ENCODE assay signal across 1 cellular context in the genomic region with DNA sequence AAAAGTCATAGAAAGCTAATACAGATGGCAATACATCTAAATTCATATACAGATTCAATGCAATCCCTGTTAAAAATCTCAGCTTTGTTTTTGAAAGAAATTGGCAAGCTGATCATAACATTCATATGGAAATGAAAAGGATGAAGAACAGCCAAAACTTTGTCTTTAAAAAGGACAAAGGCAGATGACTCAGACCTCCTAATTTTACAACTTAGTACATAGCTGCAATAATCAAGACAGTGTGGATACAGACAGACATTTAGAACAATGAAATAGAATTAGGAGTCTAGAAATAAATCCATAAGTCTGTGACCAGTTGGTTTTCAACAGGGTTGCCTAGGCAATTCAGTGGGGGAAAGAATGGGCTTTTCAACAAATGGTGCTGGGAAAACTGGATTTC.
A peak's percentile ranks its signal among the peaks of the same experiment; 100 is the strongest.
TF ChIP-seq lines count a peak whose summit lies in the region.

No MANE protein-coding gene starts in this region.

TF ChIP-seq in SK-N-SH, 30 proteins besides CTCF, POLR2A, EP300 and RAD21 (continued from another document):
- TF ChIP-seq, protein P1, sequence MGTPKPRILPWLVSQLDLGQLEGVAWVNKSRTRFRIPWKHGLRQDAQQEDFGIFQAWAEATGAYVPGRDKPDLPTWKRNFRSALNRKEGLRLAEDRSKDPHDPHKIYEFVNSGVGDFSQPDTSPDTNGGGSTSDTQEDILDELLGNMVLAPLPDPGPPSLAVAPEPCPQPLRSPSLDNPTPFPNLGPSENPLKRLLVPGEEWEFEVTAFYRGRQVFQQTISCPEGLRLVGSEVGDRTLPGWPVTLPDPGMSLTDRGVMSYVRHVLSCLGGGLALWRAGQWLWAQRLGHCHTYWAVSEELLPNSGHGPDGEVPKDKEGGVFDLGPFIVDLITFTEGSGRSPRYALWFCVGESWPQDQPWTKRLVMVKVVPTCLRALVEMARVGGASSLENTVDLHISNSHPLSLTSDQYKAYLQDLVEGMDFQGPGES (IDR thresholded peaks at IDR 0.05; ENCODE audit: low read depth, low read length) = no peak
- no peak for TF ChIP-seq RCOR1 (IDR thresholded peaks at IDR 0.05; ENCODE audit: low read length)
- no peak for TF ChIP-seq FOXJ3 (CRISPR knock-in tag; IDR thresholded peaks at IDR 0.05)
- TF ChIP-seq MXI1 (IDR thresholded peaks at IDR 0.05; ENCODE audit: low read depth, low read length) = no peak
- no peak for TF ChIP-seq CHD2 (IDR thresholded peaks at IDR 0.05; ENCODE audit: low read length, partially characterized antibody)
- TF ChIP-seq GABPA (IDR thresholded peaks at IDR 0.05; ENCODE audit: low read depth) = no peak
- TF ChIP-seq NFIC (IDR thresholded peaks at IDR 0.05; ENCODE audit: borderline replicate concordance) = peak; percentile 33; the same call in 1 of the 2 replicates
- no peak for TF ChIP-seq TEAD4 (IDR thresholded peaks at IDR 0.05; ENCODE audit: borderline replicate concordance, insufficient read depth)
- TF ChIP-seq TCF12 (IDR thresholded peaks at IDR 0.05) = peak; percentile 79
- TF ChIP-seq, protein P2, sequence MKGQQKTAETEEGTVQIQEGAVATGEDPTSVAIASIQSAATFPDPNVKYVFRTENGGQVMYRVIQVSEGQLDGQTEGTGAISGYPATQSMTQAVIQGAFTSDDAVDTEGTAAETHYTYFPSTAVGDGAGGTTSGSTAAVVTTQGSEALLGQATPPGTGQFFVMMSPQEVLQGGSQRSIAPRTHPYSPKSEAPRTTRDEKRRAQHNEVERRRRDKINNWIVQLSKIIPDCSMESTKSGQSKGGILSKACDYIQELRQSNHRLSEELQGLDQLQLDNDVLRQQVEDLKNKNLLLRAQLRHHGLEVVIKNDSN (IDR thresholded peaks at IDR 0.05; ENCODE audit: borderline replicate concordance, low read depth) = no peak
- TF ChIP-seq, protein P3, sequence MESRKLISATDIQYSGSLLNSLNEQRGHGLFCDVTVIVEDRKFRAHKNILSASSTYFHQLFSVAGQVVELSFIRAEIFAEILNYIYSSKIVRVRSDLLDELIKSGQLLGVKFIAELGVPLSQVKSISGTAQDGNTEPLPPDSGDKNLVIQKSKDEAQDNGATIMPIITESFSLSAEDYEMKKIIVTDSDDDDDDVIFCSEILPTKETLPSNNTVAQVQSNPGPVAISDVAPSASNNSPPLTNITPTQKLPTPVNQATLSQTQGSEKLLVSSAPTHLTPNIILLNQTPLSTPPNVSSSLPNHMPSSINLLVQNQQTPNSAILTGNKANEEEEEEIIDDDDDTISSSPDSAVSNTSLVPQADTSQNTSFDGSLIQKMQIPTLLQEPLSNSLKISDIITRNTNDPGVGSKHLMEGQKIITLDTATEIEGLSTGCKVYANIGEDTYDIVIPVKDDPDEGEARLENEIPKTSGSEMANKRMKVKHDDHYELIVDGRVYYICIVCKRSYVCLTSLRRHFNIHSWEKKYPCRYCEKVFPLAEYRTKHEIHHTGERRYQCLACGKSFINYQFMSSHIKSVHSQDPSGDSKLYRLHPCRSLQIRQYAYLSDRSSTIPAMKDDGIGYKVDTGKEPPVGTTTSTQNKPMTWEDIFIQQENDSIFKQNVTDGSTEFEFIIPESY (IDR thresholded peaks at IDR 0.05; ENCODE audit: borderline replicate concordance, low read depth) = no peak
- TF ChIP-seq JUND (IDR thresholded peaks at IDR 0.05) = peak; percentile 30; the same call in 1 of the 2 replicates
- no peak for TF ChIP-seq EZH2phosphoT487 (IDR thresholded peaks at IDR 0.05; ENCODE audit: borderline replicate concordance, low read depth)
- TF ChIP-seq SIN3A (IDR thresholded peaks at IDR 0.05; ENCODE audit: borderline replicate concordance, low read depth, low read length) = no peak
- no peak for TF ChIP-seq RXRA (IDR thresholded peaks at IDR 0.05; ENCODE audit: borderline replicate concordance, low read depth)
- TF ChIP-seq FOSL2 (IDR thresholded peaks at IDR 0.05; ENCODE audit: borderline replicate concordance, low read depth) = peak; percentile 48; the same call in 1 of the 2 replicates
- 0 out of 2 replicates have a peak, but pooled peaks have one; percentile 12 for TF ChIP-seq MEF2A (IDR thresholded peaks at IDR 0.05; ENCODE audit: borderline replicate concordance, low read depth)
- no peak for TF ChIP-seq POLR2AphosphoS5 (IDR thresholded peaks at IDR 0.05; ENCODE audit: low read depth, low read length)
- no peak for TF ChIP-seq GATA2 (CRISPR knock-in tag; IDR thresholded peaks at IDR 0.05)
- no peak for TF ChIP-seq YY1 (IDR thresholded peaks at IDR 0.05; ENCODE audit: low read depth)
- no peak for TF ChIP-seq NRF1 (IDR thresholded peaks at IDR 0.05; ENCODE audit: low read depth, low read length)
- TF ChIP-seq SMC3 (IDR thresholded peaks at IDR 0.05; ENCODE audit: low read depth, low read length) = no peak
- TF ChIP-seq, protein P4, sequence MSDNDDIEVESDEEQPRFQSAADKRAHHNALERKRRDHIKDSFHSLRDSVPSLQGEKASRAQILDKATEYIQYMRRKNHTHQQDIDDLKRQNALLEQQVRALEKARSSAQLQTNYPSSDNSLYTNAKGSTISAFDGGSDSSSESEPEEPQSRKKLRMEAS (IDR thresholded peaks at IDR 0.05; ENCODE audit: low read depth) = no peak
- TF ChIP-seq TAF1 (IDR thresholded peaks at IDR 0.05; ENCODE audit: borderline replicate concordance, low read depth, low read length) = no peak
- TF ChIP-seq, protein P5, sequence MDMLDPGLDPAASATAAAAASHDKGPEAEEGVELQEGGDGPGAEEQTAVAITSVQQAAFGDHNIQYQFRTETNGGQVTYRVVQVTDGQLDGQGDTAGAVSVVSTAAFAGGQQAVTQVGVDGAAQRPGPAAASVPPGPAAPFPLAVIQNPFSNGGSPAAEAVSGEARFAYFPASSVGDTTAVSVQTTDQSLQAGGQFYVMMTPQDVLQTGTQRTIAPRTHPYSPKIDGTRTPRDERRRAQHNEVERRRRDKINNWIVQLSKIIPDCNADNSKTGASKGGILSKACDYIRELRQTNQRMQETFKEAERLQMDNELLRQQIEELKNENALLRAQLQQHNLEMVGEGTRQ (IDR thresholded peaks at IDR 0.05; ENCODE audit: borderline replicate concordance, low read depth, low read length) = no peak
- TF ChIP-seq, protein P6, sequence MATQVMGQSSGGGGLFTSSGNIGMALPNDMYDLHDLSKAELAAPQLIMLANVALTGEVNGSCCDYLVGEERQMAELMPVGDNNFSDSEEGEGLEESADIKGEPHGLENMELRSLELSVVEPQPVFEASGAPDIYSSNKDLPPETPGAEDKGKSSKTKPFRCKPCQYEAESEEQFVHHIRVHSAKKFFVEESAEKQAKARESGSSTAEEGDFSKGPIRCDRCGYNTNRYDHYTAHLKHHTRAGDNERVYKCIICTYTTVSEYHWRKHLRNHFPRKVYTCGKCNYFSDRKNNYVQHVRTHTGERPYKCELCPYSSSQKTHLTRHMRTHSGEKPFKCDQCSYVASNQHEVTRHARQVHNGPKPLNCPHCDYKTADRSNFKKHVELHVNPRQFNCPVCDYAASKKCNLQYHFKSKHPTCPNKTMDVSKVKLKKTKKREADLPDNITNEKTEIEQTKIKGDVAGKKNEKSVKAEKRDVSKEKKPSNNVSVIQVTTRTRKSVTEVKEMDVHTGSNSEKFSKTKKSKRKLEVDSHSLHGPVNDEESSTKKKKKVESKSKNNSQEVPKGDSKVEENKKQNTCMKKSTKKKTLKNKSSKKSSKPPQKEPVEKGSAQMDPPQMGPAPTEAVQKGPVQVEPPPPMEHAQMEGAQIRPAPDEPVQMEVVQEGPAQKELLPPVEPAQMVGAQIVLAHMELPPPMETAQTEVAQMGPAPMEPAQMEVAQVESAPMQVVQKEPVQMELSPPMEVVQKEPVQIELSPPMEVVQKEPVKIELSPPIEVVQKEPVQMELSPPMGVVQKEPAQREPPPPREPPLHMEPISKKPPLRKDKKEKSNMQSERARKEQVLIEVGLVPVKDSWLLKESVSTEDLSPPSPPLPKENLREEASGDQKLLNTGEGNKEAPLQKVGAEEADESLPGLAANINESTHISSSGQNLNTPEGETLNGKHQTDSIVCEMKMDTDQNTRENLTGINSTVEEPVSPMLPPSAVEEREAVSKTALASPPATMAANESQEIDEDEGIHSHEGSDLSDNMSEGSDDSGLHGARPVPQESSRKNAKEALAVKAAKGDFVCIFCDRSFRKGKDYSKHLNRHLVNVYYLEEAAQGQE (IDR thresholded peaks at IDR 0.05; ENCODE audit: low read depth, low read length) = no peak
- no peak for TF ChIP-seq RFX5 (IDR thresholded peaks at IDR 0.05; ENCODE audit: low read length)
